1 cellular context compared by ENCODE assay signal in the genomic region with DNA sequence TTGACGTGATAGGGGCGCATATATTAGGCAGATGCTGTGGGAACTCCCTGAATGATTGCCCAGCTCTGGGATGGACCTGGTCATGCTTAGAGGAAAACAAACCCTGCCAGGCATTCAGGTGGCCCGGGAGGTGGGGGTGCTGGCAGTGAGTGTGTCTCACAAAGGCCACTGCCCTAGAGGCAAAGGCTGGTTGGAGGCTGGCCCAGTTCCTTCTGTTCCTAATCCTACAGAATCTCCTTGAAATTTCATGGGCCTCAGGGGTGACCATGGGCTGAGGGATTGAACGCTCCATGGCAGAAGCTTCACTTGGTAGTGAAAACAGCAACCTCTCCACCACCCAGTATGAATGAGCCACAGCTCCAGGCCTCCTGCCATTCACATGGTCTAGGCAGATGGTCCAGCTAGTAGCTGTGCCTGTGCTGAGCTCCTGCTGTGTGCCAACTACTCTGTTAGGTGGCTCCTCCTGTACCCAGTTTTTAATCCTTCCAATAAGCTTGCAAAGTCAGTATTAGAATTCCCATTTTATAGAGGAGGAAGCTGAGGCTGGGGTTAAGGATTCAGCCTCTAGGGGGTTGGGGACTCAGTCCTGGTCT.
TF ChIP-seq lines count a peak whose summit lies in the region.

No MANE protein-coding gene starts in this region.

TF ChIP-seq in H1, 55 proteins besides CTCF, POLR2A, EP300 and RAD21:
- no peak for TF ChIP-seq GABPA (IDR thresholded peaks at IDR 0.05; ENCODE audit: borderline replicate concordance, insufficient read depth, low read length)
- no peak for TF ChIP-seq HDAC2 (IDR thresholded peaks at IDR 0.05; ENCODE audit: borderline replicate concordance in 1 of 2, low read depth in 2 of 2, low read length in 2 of 2)
- TF ChIP-seq RFX5 (IDR thresholded peaks at IDR 0.05; ENCODE audit: borderline replicate concordance, low read depth, low read length), result no peak
- no peak for TF ChIP-seq SIX5 (IDR thresholded peaks at IDR 0.05; ENCODE audit: low read depth, low read length)
- no peak for TF ChIP-seq MAFK (IDR thresholded peaks at IDR 0.05; ENCODE audit: low read depth, low read length)
- TF ChIP-seq CREB1 (IDR thresholded peaks at IDR 0.05), result no peak
- no peak for TF ChIP-seq JUND (IDR thresholded peaks at IDR 0.05; ENCODE audit: low read length)
- TF ChIP-seq TAF7 (optimal IDR thresholded peaks at IDR 0.05; ENCODE audit: borderline replicate concordance, low read depth, low read length), result no peak
- TF ChIP-seq NANOG (IDR thresholded peaks at IDR 0.05; ENCODE audit: insufficient read depth, low read depth, low read length, poor library complexity, severe bottlenecking), result no peak
- no peak for TF ChIP-seq RXRA (IDR thresholded peaks at IDR 0.05; ENCODE audit: insufficient read depth, low read depth, low read length)
- TF ChIP-seq, protein P1, sequence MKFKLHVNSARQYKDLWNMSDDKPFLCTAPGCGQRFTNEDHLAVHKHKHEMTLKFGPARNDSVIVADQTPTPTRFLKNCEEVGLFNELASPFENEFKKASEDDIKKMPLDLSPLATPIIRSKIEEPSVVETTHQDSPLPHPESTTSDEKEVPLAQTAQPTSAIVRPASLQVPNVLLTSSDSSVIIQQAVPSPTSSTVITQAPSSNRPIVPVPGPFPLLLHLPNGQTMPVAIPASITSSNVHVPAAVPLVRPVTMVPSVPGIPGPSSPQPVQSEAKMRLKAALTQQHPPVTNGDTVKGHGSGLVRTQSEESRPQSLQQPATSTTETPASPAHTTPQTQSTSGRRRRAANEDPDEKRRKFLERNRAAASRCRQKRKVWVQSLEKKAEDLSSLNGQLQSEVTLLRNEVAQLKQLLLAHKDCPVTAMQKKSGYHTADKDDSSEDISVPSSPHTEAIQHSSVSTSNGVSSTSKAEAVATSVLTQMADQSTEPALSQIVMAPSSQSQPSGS (IDR thresholded peaks at IDR 0.05; ENCODE audit: low read length), result no peak
- no peak for TF ChIP-seq TAF1 (IDR thresholded peaks at IDR 0.05; ENCODE audit: low read depth, low read length)
- TF ChIP-seq NRF1 (IDR thresholded peaks at IDR 0.05; ENCODE audit: low read depth, low read length), result no peak
- no peak for TF ChIP-seq SP2 (IDR thresholded peaks at IDR 0.05; ENCODE audit: low read length)
- TF ChIP-seq RBBP5 (IDR thresholded peaks at IDR 0.05; ENCODE audit: borderline replicate concordance, low read depth, low read length), result no peak
- TF ChIP-seq SRF (IDR thresholded peaks at IDR 0.05; ENCODE audit: low read depth, low read length), result no peak
- TF ChIP-seq RNF2 (IDR thresholded peaks at IDR 0.05; ENCODE audit: borderline replicate concordance, low read depth, low read length, missing control alignments, poor library complexity, severe bottlenecking), result no peak
- TF ChIP-seq, protein P2, sequence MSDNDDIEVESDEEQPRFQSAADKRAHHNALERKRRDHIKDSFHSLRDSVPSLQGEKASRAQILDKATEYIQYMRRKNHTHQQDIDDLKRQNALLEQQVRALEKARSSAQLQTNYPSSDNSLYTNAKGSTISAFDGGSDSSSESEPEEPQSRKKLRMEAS (IDR thresholded peaks at IDR 0.05), result no peak
- TF ChIP-seq CHD1 (IDR thresholded peaks at IDR 0.05; ENCODE audit: low read depth, low read length), result no peak
